In genomic region chr4:153517159-153517558, GRCh38 we compare ENCODE assay signal across 20 cellular contexts. TPM values are rescaled to one million over a fixed set of nuclear protein-coding genes. Genes with fewer than 3 reads are reported as not detected.
A peak's percentile ranks its signal among the peaks of the same experiment; 100 is the strongest.
DNase-seq lines count a peak whose midpoint lies in the region; ATAC-seq and TF ChIP-seq lines count a peak whose summit lies in the region.
"Had no signal": no experiment of that assay in that cellular context is flagged by ENCODE, and none has a peak within 500 bp of the region (broad histone marks: within the 10 kb centered on the region; RNA-seq: fewer than 3 reads in every experiment).

No MANE protein-coding gene starts in this region.

- H3K23ac ChIP-seq in neuronal stem cell (ENCODE audit: low read depth, low read length, poor library complexity) = no peak overlapping the region

- H3K18ac ChIP-seq in neuronal stem cell (ENCODE audit: low read length) = no peak overlapping the region

- H4K8ac ChIP-seq in neuronal stem cell (ENCODE audit: low read depth, low read length) = no peak overlapping the region

- H2BK5ac ChIP-seq in neuronal stem cell (ENCODE audit: low read length) = no peak overlapping the region

- peaks cover 28% of the 10 kb centered on the region; the same call in 1 of the 2 replicates for H4K20me1 ChIP-seq in DND-41 (ENCODE audit: insufficient read depth, low read length)

- DNase-seq in CD4-positive, CD25-positive, alpha-beta regulatory T cell = no peak
- no peak for DNase-seq in DND-41
- no peak for DNase-seq in activated naive CD8-positive, alpha-beta T cell treated with anti-CD3 and anti-CD28 coated beads, Interleukin-2, amount 10 ng/mL, durations not matched to agents 7 days and 5 days
- DNase-seq in naive B cell = no peak
- DNase-seq in NCI-H446 treated with DMSO at 0.1 percent for 48 hours (lab: John Stamatoyannopoulos, UW) = no peak
- DNase-seq in neuronal stem cell (ENCODE audit: low spot score) = no peak
- DNase-seq: activated CD4-positive, alpha-beta T cell treated with anti-CD3 and anti-CD28 coated beads, Interleukin-2, amount 50 U/mL, for 1 hour; BE2C; DMS79; foreskin fibroblast; H7; Kasumi-1; left colon; NCI-H1105 treated with DMSO at 0.1 percent for 48 hours; NCI-H82; stimulated activated CD4-positive, alpha-beta T cell treated with anti-CD3 and anti-CD28 coated beads, Interleukin-2, amount 100 ng/mL, for 48 hours had no signal

- H3K9me3 Mint-ChIP-seq in CD4-positive, CD25-positive, alpha-beta regulatory T cell = no peaks in the 10 kb centered on the region
- no peaks in the 10 kb centered on the region for H3K9me3 Mint-ChIP-seq in activated naive CD8-positive, alpha-beta T cell treated with anti-CD3 and anti-CD28 coated beads, Interleukin-2, amount 10 ng/mL, durations not matched to agents 7 days and 5 days
- H3K9me3 Mint-ChIP-seq in naive B cell = no peaks in the 10 kb centered on the region
- H3K9me3 Mint-ChIP-seq: activated T-helper 1 cell treated with anti-CD3 and anti-CD28 coated beads, Interleukin-12 subunit alpha, Interleukin-12 subunit beta, Interleukin-2, Interleukin-4 antibody, amounts not matched to agents 30 ng/mL and 10 ng/mL and 1 ng/mL, durations not matched to agents 14 hours and 24 hours and 36 hours had no signal

- H2AFZ ChIP-seq in DND-41 (ENCODE audit: low read depth, low read length) = no peak overlapping the region
- H2AFZ ChIP-seq in neuronal stem cell (ENCODE audit: low read length) = no peak overlapping the region
- H2AFZ ChIP-seq: parathyroid adenoma had no signal

- no peaks in the 10 kb centered on the region for H3K27me3 ChIP-seq in CD4-positive, CD25-positive, alpha-beta regulatory T cell (ENCODE audit: control insufficient read depth, insufficient read depth, low read length)
- H3K27me3 ChIP-seq in DND-41 (ENCODE audit: insufficient read depth, low read length, poor library complexity) (no peaks in the 10 kb centered on the region), neuronal stem cell (ENCODE audit: control insufficient read depth in 3 of 3, insufficient read depth in 3 of 3, low read depth in 1 of 3, low read length in 3 of 3) (no peaks in the 10 kb centered on the region)
- H3K27me3 ChIP-seq: BE2C had no signal

- POLR2A ChIA-PET in activated naive CD8-positive, alpha-beta T cell treated with anti-CD3 and anti-CD28 coated beads, Interleukin-2, amount 10 ng/mL, durations not matched to agents 7 days and 5 days (lab: Charles Lee) = interaction anchor here (2.7 kb wide), 1 partner anchor 20 kb away, joined by 7 read pairs; no protein-coding TSS in a partner anchor

- no peak for ATAC-seq in CD4-positive, CD25-positive, alpha-beta regulatory T cell (ENCODE audit: low read depth in 2 of 2)
- ATAC-seq in DND-41 (ENCODE audit: insufficient read depth, low read depth) (no peak), naive B cell (ENCODE audit: low read depth in 2 of 2) (no peak), GM21390 (IDR thresholded peaks at IDR 0.05; ENCODE audit: unreplicated experiment) (no peak)
- ATAC-seq in activated naive CD8-positive, alpha-beta T cell treated with anti-CD3 and anti-CD28 coated beads, Interleukin-2, amount 10 ng/mL, durations not matched to agents 7 days and 5 days (ENCODE audit: low read depth) = no peak
- ATAC-seq: SK-N-SH treated with all-trans-retinoic acid at 6 μM for 48 hours had no signal

- no peaks in the 10 kb centered on the region for H3K9me3 ChIP-seq in CD4-positive, CD25-positive, alpha-beta regulatory T cell (ENCODE audit: control insufficient read depth in 2 of 2, low read length in 2 of 2)
- H3K9me3 ChIP-seq in DND-41 (ENCODE audit: insufficient read depth, low read length, severe bottlenecking) = no peaks in the 10 kb centered on the region
- H3K9me3 ChIP-seq in neuronal stem cell (replicated peaks in 1 of 2; ENCODE audit: control insufficient read depth in 2 of 2, insufficient read depth in 1 of 2, low read depth in 1 of 2, low read length in 2 of 2) = peaks cover 0 to 2% of the 10 kb centered on the region in 2 donors
- H3K9me3 ChIP-seq: BE2C had no signal

- H3K36me3 Mint-ChIP-seq in CD4-positive, CD25-positive, alpha-beta regulatory T cell = peaks cover 15% of the 10 kb centered on the region
- H3K36me3 Mint-ChIP-seq in activated naive CD8-positive, alpha-beta T cell treated with anti-CD3 and anti-CD28 coated beads, Interleukin-2, amount 10 ng/mL, durations not matched to agents 7 days and 5 days = peaks cover 18% of the 10 kb centered on the region
- H3K36me3 Mint-ChIP-seq in naive B cell = peaks cover 0 to 10% of the 10 kb centered on the region in 2 donors

- WGBS in neuronal stem cell (ENCODE audit: extremely low coverage in 2 of 2, insufficient read length in 2 of 2, insufficient replicate concordance in 1 of 2), 2 donors = no CpG with 5 or more reads among the region's 3 CpGs

- H3K27ac ChIP-seq in CD4-positive, CD25-positive, alpha-beta regulatory T cell (ENCODE audit: insufficient read depth, low read length, poor library complexity, severe bottlenecking) = peak overlapping the region; percentile 76
- H3K27ac ChIP-seq in DND-41 (ENCODE audit: low read length) (peak overlapping the region; percentile 92), neuronal stem cell (replicated peaks; ENCODE audit: low read length) (no peak overlapping the region)
- H3K27ac ChIP-seq: parathyroid adenoma had no signal

- peak overlapping the region; percentile 72 for H3K4me3 ChIP-seq in CD4-positive, CD25-positive, alpha-beta regulatory T cell (ENCODE audit: low read depth, low read length)
- H3K4me3 ChIP-seq in DND-41 (ENCODE audit: low read depth in 1 of 2, low read length in 2 of 2) (peak overlapping the region in 1 of 2 experiments; percentile 53; a peak in 2 of 4 replicates), neuronal stem cell (ENCODE audit: low read length in 2 of 2) (no peak overlapping the region)

- peaks cover 82% of the 10 kb centered on the region for H3K4me1 ChIP-seq in CD4-positive, CD25-positive, alpha-beta regulatory T cell (ENCODE audit: control insufficient read depth, insufficient read depth, low read length, poor library complexity, severe bottlenecking)
- H3K4me1 ChIP-seq in DND-41 (ENCODE audit: insufficient read depth, low read length) (peaks cover 100% of the 10 kb centered on the region), neuronal stem cell (ENCODE audit: control insufficient read depth in 2 of 2, insufficient read depth in 1 of 2, low read depth in 1 of 2, low read length in 2 of 2) (peaks cover 1 to 2% of the 10 kb centered on the region in 2 donors)
- H3K4me1 ChIP-seq: BE2C, parathyroid adenoma had no signal

- no peak overlapping the region for H3K4ac ChIP-seq in neuronal stem cell (ENCODE audit: low read length)

- H3K4me3 Mint-ChIP-seq in CD4-positive, CD25-positive, alpha-beta regulatory T cell = peak overlapping the region in 2 of 4 donors; percentile 72 to 87
- H3K4me3 Mint-ChIP-seq in activated naive CD8-positive, alpha-beta T cell treated with anti-CD3 and anti-CD28 coated beads, Interleukin-2, amount 10 ng/mL, durations not matched to agents 7 days and 5 days = no peak overlapping the region
- H3K4me3 Mint-ChIP-seq in naive B cell = no peak overlapping the region
- H3K4me3 Mint-ChIP-seq: activated T-helper 1 cell treated with anti-CD3 and anti-CD28 coated beads, Interleukin-12 subunit alpha, Interleukin-12 subunit beta, Interleukin-2, Interleukin-4 antibody, amounts not matched to agents 30 ng/mL and 10 ng/mL and 1 ng/mL, durations not matched to agents 14 hours and 24 hours and 36 hours had no signal

- peak overlapping the region; percentile 71 for H3K4me2 ChIP-seq in DND-41 (ENCODE audit: insufficient read depth, low read length)
- no peak overlapping the region for H3K4me2 ChIP-seq in neuronal stem cell (ENCODE audit: insufficient read depth, low read length, poor library complexity, severe bottlenecking)

- no peaks in the 10 kb centered on the region for H3K27me3 Mint-ChIP-seq in CD4-positive, CD25-positive, alpha-beta regulatory T cell
- no peaks in the 10 kb centered on the region for H3K27me3 Mint-ChIP-seq in activated naive CD8-positive, alpha-beta T cell treated with anti-CD3 and anti-CD28 coated beads, Interleukin-2, amount 10 ng/mL, durations not matched to agents 7 days and 5 days
- H3K27me3 Mint-ChIP-seq in naive B cell = no peaks in the 10 kb centered on the region

- peaks cover 97% of the 10 kb centered on the region for H3K79me2 ChIP-seq in DND-41 (ENCODE audit: insufficient read depth, low read length)
- H3K79me2 ChIP-seq: parathyroid adenoma had no signal

- peaks cover 54 to 94% (median 78%) of the 10 kb centered on the region in 4 donors for H3K4me1 Mint-ChIP-seq in CD4-positive, CD25-positive, alpha-beta regulatory T cell
- H3K4me1 Mint-ChIP-seq in activated naive CD8-positive, alpha-beta T cell treated with anti-CD3 and anti-CD28 coated beads, Interleukin-2, amount 10 ng/mL, durations not matched to agents 7 days and 5 days = peaks cover 62% of the 10 kb centered on the region
- H3K4me1 Mint-ChIP-seq in naive B cell = peaks cover 65 to 82% (median 80%) of the 10 kb centered on the region in 3 donors

- H4K91ac ChIP-seq in neuronal stem cell (ENCODE audit: low read depth, low read length, poor library complexity) = no peak overlapping the region

- H3K14ac ChIP-seq in neuronal stem cell (ENCODE audit: low read length) = no peak overlapping the region

- TF ChIP-seq CTCF in DND-41 (IDR thresholded peaks at IDR 0.05; ENCODE audit: borderline replicate concordance, extremely low read depth, low read length, poor library complexity, severe bottlenecking) = no peak

- no peaks in the 10 kb centered on the region for H3K79me1 ChIP-seq in neuronal stem cell (ENCODE audit: low read depth, low read length)

- H3K36me3 ChIP-seq in CD4-positive, CD25-positive, alpha-beta regulatory T cell (ENCODE audit: control insufficient read depth, insufficient read depth, low read length) = peaks cover 8% of the 10 kb centered on the region
- peaks cover 54% of the 10 kb centered on the region for H3K36me3 ChIP-seq in DND-41 (ENCODE audit: insufficient read depth, low read length)
- peaks cover 0 to 8% of the 10 kb centered on the region in 2 donors for H3K36me3 ChIP-seq in neuronal stem cell (replicated peaks in 1 of 2; ENCODE audit: control insufficient read depth in 2 of 2, insufficient read depth in 2 of 2, low read length in 2 of 2)
- H3K36me3 ChIP-seq: BE2C had no signal

- H3K9ac ChIP-seq in DND-41 (ENCODE audit: low read depth, low read length) = peak overlapping the region; percentile 62
- H3K9ac ChIP-seq in neuronal stem cell (ENCODE audit: low read depth, low read length, poor library complexity) = no peak overlapping the region
- H3K9ac ChIP-seq: parathyroid adenoma had no signal

- no peak overlapping the region for H2BK15ac ChIP-seq in neuronal stem cell (ENCODE audit: low read length)

- no peak overlapping the region for H2AK5ac ChIP-seq in neuronal stem cell (ENCODE audit: low read depth, low read length)

- no peak overlapping the region for H2BK12ac ChIP-seq in neuronal stem cell (ENCODE audit: low read length)

- no peak overlapping the region for H2BK120ac ChIP-seq in neuronal stem cell (ENCODE audit: low read depth, low read length)

- peak overlapping the region; percentile 5 to 95 (median 81) for H3K27ac Mint-ChIP-seq in CD4-positive, CD25-positive, alpha-beta regulatory T cell
- H3K27ac Mint-ChIP-seq in activated naive CD8-positive, alpha-beta T cell treated with anti-CD3 and anti-CD28 coated beads, Interleukin-2, amount 10 ng/mL, durations not matched to agents 7 days and 5 days = peak overlapping the region; percentile 38
- peak overlapping the region; percentile 4 to 93 (median 56) for H3K27ac Mint-ChIP-seq in naive B cell
- H3K27ac Mint-ChIP-seq: activated T-helper 1 cell treated with anti-CD3 and anti-CD28 coated beads, Interleukin-12 subunit alpha, Interleukin-12 subunit beta, Interleukin-2, Interleukin-4 antibody, amounts not matched to agents 30 ng/mL and 10 ng/mL and 1 ng/mL, durations not matched to agents 14 hours and 24 hours and 36 hours had no signal

RNA-seq across cellular contexts. Expression of gene TMEM131L, which starts 51.0 kb away (rescaled TPM):
- total RNA-seq in CD4-positive, CD25-positive, alpha-beta regulatory T cell = 86.4 TPM
- 10 to 100 TPM; 35.5 to 48.4 (median 40.1) TPM for polyA plus RNA-seq in CD4-positive, CD25-positive, alpha-beta regulatory T cell
- total RNA-seq in activated naive CD8-positive, alpha-beta T cell treated with anti-CD3 and anti-CD28 coated beads, Interleukin-2, amount 10 ng/mL, durations not matched to agents 7 days and 5 days = 10 to 100 TPM; 51.8 to 57.2 TPM
- polyA plus RNA-seq in naive B cell (ENCODE audit: low read depth in 6 of 6) = 10 to 100 TPM; 52.2 to 86.7 (median 68.1) TPM
- 10.3 TPM for polyA plus RNA-seq in neuronal stem cell (2013, experiment 1 of 2)
- 10.2 TPM for polyA plus RNA-seq in neuronal stem cell (2013, experiment 2 of 2)
